In genomic region chr22:35191412-35191811, GRCh38 we compare ENCODE assay signal across 15 cellular contexts.
DNase-seq lines count a peak whose midpoint lies in the region; ATAC-seq, FAIRE-seq and TF ChIP-seq lines count a peak whose summit lies in the region.
"Had no signal": no experiment of that assay in that cellular context is flagged by ENCODE, and none has a peak within 500 bp of the region (broad histone marks: within the 10 kb centered on the region; RNA-seq: fewer than 3 reads in every experiment).

No MANE protein-coding gene starts in this region.

- no peak overlapping the region for H3K27ac ChIP-seq in Karpas-422 (ENCODE audit: low read length)
- H3K27ac ChIP-seq: SK-N-MC had no signal

- H2AFZ ChIP-seq in Karpas-422 (ENCODE audit: low read length), result no peak overlapping the region

- no peaks in the 10 kb centered on the region for H3K36me3 ChIP-seq in bronchial epithelial cell (ENCODE audit: control insufficient read depth, insufficient read depth, low read length)
- peaks cover 68% of the 10 kb centered on the region for H3K36me3 ChIP-seq in Karpas-422 (ENCODE audit: insufficient read depth, low read length)
- H3K36me3 ChIP-seq: BE2C had no signal

- H3K9me2 ChIP-seq in Karpas-422 (replicated peaks; ENCODE audit: insufficient read depth, low read length), result no peaks in the 10 kb centered on the region

- H3K27me3 ChIP-seq in bronchial epithelial cell (ENCODE audit: control insufficient read depth, insufficient read depth, low read length), result no peaks in the 10 kb centered on the region
- H3K27me3 ChIP-seq in Karpas-422 (ENCODE audit: low read length), result no peaks in the 10 kb centered on the region
- H3K27me3 ChIP-seq: BE2C had no signal

- peaks cover 42% of the 10 kb centered on the region for H3K79me2 ChIP-seq in Karpas-422 (ENCODE audit: low read length)

- no peak for FAIRE-seq in bronchial epithelial cell (lab: Jason Lieb, UNC)

- H3K9ac ChIP-seq in Karpas-422 (ENCODE audit: low read length), result no peak overlapping the region

- no peak for TF ChIP-seq CTCF in bronchial epithelial cell (IDR thresholded peaks at IDR 0.05; ENCODE audit: insufficient read depth, low read length, severe bottlenecking)

- peak; percentile 56 for DNase-seq in COLO829 (ENCODE audit: low spot score)
- peak; percentile 63 for DNase-seq in LoVo (ENCODE audit: low spot score)
- peak; percentile 38 for DNase-seq in bronchial epithelial cell (ENCODE audit: low read depth)
- peak; percentile 24 for DNase-seq in kidney glomerular epithelial cell (lab: John Stamatoyannopoulos, UW)
- no peak for DNase-seq in NCI-H128 (lab: John Stamatoyannopoulos, UW; ENCODE audit: unreplicated experiment)
- no peak for DNase-seq in 8988T
- no peak for DNase-seq in Karpas-422
- DNase-seq: BE2C; NCI-H2081; retina; stimulated activated CD4-positive, alpha-beta T cell treated with anti-CD3 and anti-CD28 coated beads, Interleukin-2, amount 100 ng/mL, for 48 hours had no signal

- peaks cover 3% of the 10 kb centered on the region for H3K4me1 ChIP-seq in Karpas-422 (ENCODE audit: low read length)
- H3K4me1 ChIP-seq: BE2C had no signal

- H3K4me2 ChIP-seq in Karpas-422 (ENCODE audit: low read depth, low read length, poor library complexity, severe bottlenecking), result no peak overlapping the region

- H3K4me3 ChIP-seq in bronchial epithelial cell (ENCODE audit: low read depth, low read length) (no peak overlapping the region), Karpas-422 (ENCODE audit: low read length) (no peak overlapping the region)
- H3K4me3 ChIP-seq: SK-N-MC had no signal

- H4K20me1 ChIP-seq in Karpas-422 (ENCODE audit: insufficient read depth, low read depth, low read length), result no peaks in the 10 kb centered on the region

- H3K9me3 ChIP-seq in Karpas-422 (ENCODE audit: low read length), result peaks cover 9% of the 10 kb centered on the region
- H3K9me3 ChIP-seq: BE2C had no signal

- ATAC-seq in GM18502 (IDR thresholded peaks at IDR 0.05; ENCODE audit: poor library complexity, unreplicated experiment), result no peak
- ATAC-seq: activated naive CD4-positive, alpha-beta T cell treated with anti-CD3 and anti-CD28 coated beads, Interleukin-2, amount 50 U/mL, for 72 hours; stimulated activated memory B cell treated with anti-CD40 and anti-IgM and Interleukin-4, amounts not matched to agents 10 μg/mL and 1 μg/mL and 100 μg/mL, for 72 hours had no signal

Comparison
In these comparisons a context has a peak if more than half of its experiments do, and no peak if none do; other contexts are left out.
1. DNase-seq: peak in COLO829 (single experiment), LoVo (single experiment), bronchial epithelial cell (single experiment) and kidney glomerular epithelial cell (single experiment); none in NCI-H128 (single experiment), 8988T (single experiment) and Karpas-422 (single experiment).